ENCODE assay signal across 1 cellular context in the genomic region with DNA sequence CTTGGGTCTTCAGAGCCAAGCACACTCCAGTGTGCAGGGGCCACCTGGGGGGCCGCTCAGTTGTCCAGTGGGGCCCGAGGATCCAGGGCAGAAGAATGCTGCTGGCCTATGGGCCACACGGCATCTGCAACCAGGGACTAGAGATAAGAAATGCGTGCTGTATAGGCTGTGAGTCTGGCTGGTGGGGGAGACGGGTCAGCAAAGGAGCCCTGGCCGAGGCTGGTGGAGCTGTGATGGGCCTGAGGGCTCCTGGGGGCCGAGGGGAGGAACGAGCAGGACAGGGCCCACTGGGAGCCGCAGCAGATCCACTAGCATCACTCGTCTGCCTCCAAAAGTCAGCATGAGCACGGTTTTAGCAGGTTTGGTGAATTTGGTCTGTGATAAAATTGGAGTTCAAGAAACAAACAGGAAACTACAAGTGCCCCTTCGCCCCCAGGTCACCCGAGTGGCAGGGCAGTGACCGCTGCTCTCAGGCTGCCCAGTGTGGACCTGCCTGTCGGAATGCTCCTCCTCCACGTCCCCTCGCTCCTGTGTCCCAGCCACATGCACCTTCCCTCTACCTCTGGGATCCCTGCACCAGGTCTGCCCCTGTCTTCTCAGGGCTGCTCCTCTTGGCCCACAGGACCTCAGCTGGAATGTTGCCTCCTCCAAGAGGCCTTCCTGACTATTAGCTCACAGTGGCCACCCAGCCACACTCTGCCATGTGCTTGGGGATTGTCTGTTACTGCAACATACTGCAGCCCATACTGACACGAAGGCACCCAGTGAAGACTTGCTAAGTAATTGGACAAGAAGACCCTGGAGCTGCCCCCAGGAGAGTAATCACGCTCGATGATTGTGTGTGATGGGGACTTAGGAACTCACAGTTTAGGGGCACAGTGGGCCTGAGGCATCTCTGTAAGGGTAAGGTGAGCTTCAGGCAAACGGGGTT.
TF ChIP-seq lines count a peak whose summit lies in the region.

No MANE protein-coding gene starts in this region.

TF ChIP-seq in HepG2, 621 proteins besides CTCF, POLR2A, EP300 and RAD21:
- TF ChIP-seq FOXC1 (CRISPR knock-in tag; IDR thresholded peaks at IDR 0.05; ENCODE audit: borderline replicate concordance) = no peak
- TF ChIP-seq, protein P1, sequence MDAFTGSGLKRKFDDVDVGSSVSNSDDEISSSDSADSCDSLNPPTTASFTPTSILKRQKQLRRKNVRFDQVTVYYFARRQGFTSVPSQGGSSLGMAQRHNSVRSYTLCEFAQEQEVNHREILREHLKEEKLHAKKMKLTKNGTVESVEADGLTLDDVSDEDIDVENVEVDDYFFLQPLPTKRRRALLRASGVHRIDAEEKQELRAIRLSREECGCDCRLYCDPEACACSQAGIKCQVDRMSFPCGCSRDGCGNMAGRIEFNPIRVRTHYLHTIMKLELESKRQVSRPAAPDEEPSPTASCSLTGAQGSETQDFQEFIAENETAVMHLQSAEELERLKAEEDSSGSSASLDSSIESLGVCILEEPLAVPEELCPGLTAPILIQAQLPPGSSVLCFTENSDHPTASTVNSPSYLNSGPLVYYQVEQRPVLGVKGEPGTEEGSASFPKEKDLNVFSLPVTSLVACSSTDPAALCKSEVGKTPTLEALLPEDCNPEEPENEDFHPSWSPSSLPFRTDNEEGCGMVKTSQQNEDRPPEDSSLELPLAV (CRISPR knock-in tag; conservative IDR thresholded peaks at IDR 0.05; ENCODE audit: low read depth) = no peak
- TF ChIP-seq ZNF12 (CRISPR knock-in tag; IDR thresholded peaks at IDR 0.05) = peak; percentile 94
- TF ChIP-seq AGO1 (IDR thresholded peaks at IDR 0.05; ENCODE audit: low read depth, low read length, poor library complexity, severe bottlenecking) = peak; percentile 72
- peak; percentile 39 for TF ChIP-seq AGO2 (optimal IDR thresholded peaks at IDR 0.05; ENCODE audit: low read depth, low read length)
- no peak for TF ChIP-seq CBX2 (IDR thresholded peaks at IDR 0.05; ENCODE audit: low read depth, low read length)
- TF ChIP-seq CBX2 (CRISPR knock-in tag; IDR thresholded peaks at IDR 0.05; ENCODE audit: low read depth) = no peak
- TF ChIP-seq HNRNPLL (IDR thresholded peaks at IDR 0.05; ENCODE audit: low read depth, low read length, poor library complexity, severe bottlenecking) = peak; percentile 12
- TF ChIP-seq, protein P2, sequence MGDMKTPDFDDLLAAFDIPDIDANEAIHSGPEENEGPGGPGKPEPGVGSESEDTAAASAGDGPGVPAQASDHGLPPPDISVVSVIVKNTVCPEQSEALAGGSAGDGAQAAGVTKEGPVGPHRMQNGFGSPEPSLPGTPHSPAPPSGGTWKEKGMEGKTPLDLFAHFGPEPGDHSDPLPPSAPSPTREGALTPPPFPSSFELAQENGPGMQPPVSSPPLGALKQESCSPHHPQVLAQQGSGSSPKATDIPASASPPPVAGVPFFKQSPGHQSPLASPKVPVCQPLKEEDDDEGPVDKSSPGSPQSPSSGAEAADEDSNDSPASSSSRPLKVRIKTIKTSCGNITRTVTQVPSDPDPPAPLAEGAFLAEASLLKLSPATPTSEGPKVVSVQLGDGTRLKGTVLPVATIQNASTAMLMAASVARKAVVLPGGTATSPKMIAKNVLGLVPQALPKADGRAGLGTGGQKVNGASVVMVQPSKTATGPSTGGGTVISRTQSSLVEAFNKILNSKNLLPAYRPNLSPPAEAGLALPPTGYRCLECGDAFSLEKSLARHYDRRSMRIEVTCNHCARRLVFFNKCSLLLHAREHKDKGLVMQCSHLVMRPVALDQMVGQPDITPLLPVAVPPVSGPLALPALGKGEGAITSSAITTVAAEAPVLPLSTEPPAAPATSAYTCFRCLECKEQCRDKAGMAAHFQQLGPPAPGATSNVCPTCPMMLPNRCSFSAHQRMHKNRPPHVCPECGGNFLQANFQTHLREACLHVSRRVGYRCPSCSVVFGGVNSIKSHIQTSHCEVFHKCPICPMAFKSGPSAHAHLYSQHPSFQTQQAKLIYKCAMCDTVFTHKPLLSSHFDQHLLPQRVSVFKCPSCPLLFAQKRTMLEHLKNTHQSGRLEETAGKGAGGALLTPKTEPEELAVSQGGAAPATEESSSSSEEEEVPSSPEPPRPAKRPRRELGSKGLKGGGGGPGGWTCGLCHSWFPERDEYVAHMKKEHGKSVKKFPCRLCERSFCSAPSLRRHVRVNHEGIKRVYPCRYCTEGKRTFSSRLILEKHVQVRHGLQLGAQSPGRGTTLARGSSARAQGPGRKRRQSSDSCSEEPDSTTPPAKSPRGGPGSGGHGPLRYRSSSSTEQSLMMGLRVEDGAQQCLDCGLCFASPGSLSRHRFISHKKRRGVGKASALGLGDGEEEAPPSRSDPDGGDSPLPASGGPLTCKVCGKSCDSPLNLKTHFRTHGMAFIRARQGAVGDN (CRISPR knock-in tag; IDR thresholded peaks at IDR 0.05) = peak; percentile 8; the same call in 1 of the 2 replicates
